Comparison of ENCODE assay signal across 26 cellular contexts in genomic region chr6:24632573-24632972, GRCh38. TPM values are rescaled to one million over a fixed set of nuclear protein-coding genes. Genes with fewer than 3 reads are reported as not detected.
"Had no signal": no experiment of that assay in that cellular context is flagged by ENCODE, and none has a peak within 500 bp of the region (broad histone marks: within the 10 kb centered on the region; RNA-seq: fewer than 3 reads in every experiment).

No MANE protein-coding gene starts in this region.

- H3K4me1 ChIP-seq: ascending aorta, colonic mucosa, Peyer's patch, SJSA1 had no signal

- ATAC-seq: activated CD8-positive, alpha-beta memory T cell treated with anti-CD3 and anti-CD28 coated beads, Interleukin-2, amount 10 ng/mL, durations not matched to agents 7 days and 5 days; activated naive CD4-positive, alpha-beta T cell treated with anti-CD3 and anti-CD28 coated beads, Interleukin-2, amount 50 U/mL, for 72 hours; activated naive CD8-positive, alpha-beta T cell treated with anti-CD3 and anti-CD28 coated beads, Interleukin-2, amount 50 U/mL, for 24 hours; SK-N-SH treated with all-trans-retinoic acid at 6 μM for 48 hours had no signal

- H3K9me3 ChIP-seq: ascending aorta, colonic mucosa, SJSA1 had no signal

- DNase-seq: activated B cell treated with CpG ODN at 0.5 μM for 24 hours; activated CD4-positive, alpha-beta T cell treated with anti-CD3 and anti-CD28 coated beads for 1 hour; activated CD4-positive, alpha-beta T cell treated with anti-CD3 and anti-CD28 coated beads, Interleukin-2, amount 50 U/mL, for 48 hours; activated CD8-positive, alpha-beta memory T cell treated with anti-CD3 and anti-CD28 coated beads, Interleukin-2, amount 10 ng/mL, durations not matched to agents 7 days and 5 days; activated effector memory CD4-positive, alpha-beta T cell treated with anti-CD3 and anti-CD28 coated beads, Interleukin-2, amount 50 U/mL, for 16 hours; activated naive CD4-positive, alpha-beta T cell treated with Interleukin-2 at 50 U/mL for 16 hours; activated naive CD8-positive, alpha-beta T cell treated with anti-CD3 and anti-CD28 coated beads, Interleukin-2, amount 50 U/mL, for 24 hours; activated T-cell treated with anti-CD3 and anti-CD28 coated beads, Interleukin-2, amount 50 U/mL, for 24 hours; amniotic stem cell; cerebellar nuclear complex; colonic mucosa; MM.1S; NCI-H1105; NCI-H1436; NCI-H1694 treated with DMSO at 0.1 percent for 48 hours; NCI-H2029 treated with DMSO at 0.1 percent for 48 hours; NCI-H526 treated with DMSO at 0.1 percent for 48 hours; Peyer's patch; SHP77; SW 1271 had no signal

- H3K27ac ChIP-seq: ascending aorta, colonic mucosa, Peyer's patch, SJSA1 had no signal

- H3K4me3 ChIP-seq: ascending aorta, colonic mucosa, Peyer's patch, SJSA1 had no signal

- H3K27me3 ChIP-seq: ascending aorta, colonic mucosa, Peyer's patch had no signal

- H3K36me3 ChIP-seq: ascending aorta, colonic mucosa, Peyer's patch, SJSA1 had no signal

RNA-seq across cellular contexts. Expression of gene KIAA0319, which starts 13.4 kb away (rescaled TPM):
- total RNA-seq: activated CD4-positive, alpha-beta T cell treated with anti-CD3 and anti-CD28 coated beads, Interleukin-2, amount 10 ng/mL, durations not matched to agents 24 days and 14 days; ascending aorta; SJSA1; T-helper 1 cell treated with Interleukin-12 subunit alpha and Interleukin-12 subunit beta and Interleukin-4 antibody, amounts not matched to agents 30 ng/mL and 1 ng/mL, for 36 hours had no signal
